Comparison of ENCODE assay signal across 12 cellular contexts in genomic region chr4:94690851-94691254, GRCh38.
DNase-seq lines count a peak whose midpoint lies in the region.
"Had no signal": no experiment of that assay in that cellular context is flagged by ENCODE, and none has a peak within 500 bp of the region (broad histone marks: within the 10 kb centered on the region; RNA-seq: fewer than 3 reads in every experiment).

No MANE protein-coding gene starts in this region.

- DNase-seq in GM04503 (ENCODE audit: low read depth) = peak; percentile 35
- DNase-seq in RPMI7951 (ENCODE audit: low read depth) = peak; percentile 33
- peak; percentile 24 for DNase-seq in epithelial cell of prostate (ENCODE audit: low read depth, low spot score)
- DNase-seq in renal cortical epithelial cell (ENCODE audit: low read depth) = peak; percentile 51
- DNase-seq in NCI-H226 = no peak
- no peak for DNase-seq in stimulated activated CD4-positive, alpha-beta T cell treated with anti-CD3 and anti-CD28 coated beads, Interleukin-15, amount 100 ng/mL, for 24 hours
- DNase-seq in NCI-H187 (lab: John Stamatoyannopoulos, UW) = no peak
- DNase-seq: caudate nucleus, COR-L47, hypothalamus, NCI-H524 had no signal

- H3K27ac ChIP-seq in epithelial cell of prostate = no peak overlapping the region
- H3K27ac ChIP-seq: skin epidermis had no signal

Comparison
In these comparisons a context has a peak if more than half of its experiments do, and no peak if none do; other contexts are left out.
1. DNase-seq: peak in GM04503 (single experiment), RPMI7951 (single experiment), epithelial cell of prostate (single experiment) and renal cortical epithelial cell (single experiment); none in NCI-H226 (single experiment), stimulated activated CD4-positive, alpha-beta T cell treated with anti-CD3 and anti-CD28 coated beads, Interleukin-15, amount 100 ng/mL, for 24 hours (single experiment) and NCI-H187 (0 of 2).